Comparison of ENCODE assay signal across 1 cellular context in the genomic region with DNA sequence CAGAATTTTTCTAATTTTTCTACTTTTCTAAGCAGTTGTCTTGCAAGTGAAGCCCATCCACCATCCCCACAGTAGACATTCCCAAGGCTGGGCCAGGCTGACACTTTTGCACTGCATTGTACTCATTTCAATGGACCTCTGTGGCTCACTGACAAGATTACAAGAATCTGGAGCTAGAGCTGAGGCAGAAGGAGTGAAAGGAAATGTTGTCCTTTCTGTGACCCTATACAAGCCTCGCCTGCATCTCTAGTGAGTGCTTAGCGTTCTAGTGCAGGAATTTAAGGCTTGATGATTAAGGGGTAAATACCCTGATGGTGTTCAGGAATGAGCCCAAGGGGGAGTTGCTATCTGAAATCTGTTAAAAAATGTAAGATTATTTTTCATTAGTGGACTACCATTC.
TF ChIP-seq lines count a peak whose summit lies in the region.

No MANE protein-coding gene starts in this region.

TF ChIP-seq in WTC11, 78 proteins besides CTCF, POLR2A, EP300 and RAD21 (continued from another document):
- TF ChIP-seq, protein P1, sequence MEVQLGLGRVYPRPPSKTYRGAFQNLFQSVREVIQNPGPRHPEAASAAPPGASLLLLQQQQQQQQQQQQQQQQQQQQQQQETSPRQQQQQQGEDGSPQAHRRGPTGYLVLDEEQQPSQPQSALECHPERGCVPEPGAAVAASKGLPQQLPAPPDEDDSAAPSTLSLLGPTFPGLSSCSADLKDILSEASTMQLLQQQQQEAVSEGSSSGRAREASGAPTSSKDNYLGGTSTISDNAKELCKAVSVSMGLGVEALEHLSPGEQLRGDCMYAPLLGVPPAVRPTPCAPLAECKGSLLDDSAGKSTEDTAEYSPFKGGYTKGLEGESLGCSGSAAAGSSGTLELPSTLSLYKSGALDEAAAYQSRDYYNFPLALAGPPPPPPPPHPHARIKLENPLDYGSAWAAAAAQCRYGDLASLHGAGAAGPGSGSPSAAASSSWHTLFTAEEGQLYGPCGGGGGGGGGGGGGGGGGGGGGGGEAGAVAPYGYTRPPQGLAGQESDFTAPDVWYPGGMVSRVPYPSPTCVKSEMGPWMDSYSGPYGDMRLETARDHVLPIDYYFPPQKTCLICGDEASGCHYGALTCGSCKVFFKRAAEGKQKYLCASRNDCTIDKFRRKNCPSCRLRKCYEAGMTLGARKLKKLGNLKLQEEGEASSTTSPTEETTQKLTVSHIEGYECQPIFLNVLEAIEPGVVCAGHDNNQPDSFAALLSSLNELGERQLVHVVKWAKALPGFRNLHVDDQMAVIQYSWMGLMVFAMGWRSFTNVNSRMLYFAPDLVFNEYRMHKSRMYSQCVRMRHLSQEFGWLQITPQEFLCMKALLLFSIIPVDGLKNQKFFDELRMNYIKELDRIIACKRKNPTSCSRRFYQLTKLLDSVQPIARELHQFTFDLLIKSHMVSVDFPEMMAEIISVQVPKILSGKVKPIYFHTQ (CRISPR knock-in tag; IDR thresholded peaks at IDR 0.05): no peak
- TF ChIP-seq RELA (CRISPR knock-in tag; IDR thresholded peaks at IDR 0.05; ENCODE audit: borderline replicate concordance) (no peak), ZNF138 (CRISPR knock-in tag; conservative IDR thresholded peaks at IDR 0.05) (no peak), JAZF1 (CRISPR knock-in tag; IDR thresholded peaks at IDR 0.05) (no peak), ZNF219 (CRISPR knock-in tag; IDR thresholded peaks at IDR 0.05; ENCODE audit: borderline replicate concordance) (no peak)
- TF ChIP-seq, protein P2, sequence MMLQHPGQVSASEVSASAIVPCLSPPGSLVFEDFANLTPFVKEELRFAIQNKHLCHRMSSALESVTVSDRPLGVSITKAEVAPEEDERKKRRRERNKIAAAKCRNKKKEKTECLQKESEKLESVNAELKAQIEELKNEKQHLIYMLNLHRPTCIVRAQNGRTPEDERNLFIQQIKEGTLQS (CRISPR knock-in tag; conservative IDR thresholded peaks at IDR 0.05): no peak
- TF ChIP-seq, protein P3, sequence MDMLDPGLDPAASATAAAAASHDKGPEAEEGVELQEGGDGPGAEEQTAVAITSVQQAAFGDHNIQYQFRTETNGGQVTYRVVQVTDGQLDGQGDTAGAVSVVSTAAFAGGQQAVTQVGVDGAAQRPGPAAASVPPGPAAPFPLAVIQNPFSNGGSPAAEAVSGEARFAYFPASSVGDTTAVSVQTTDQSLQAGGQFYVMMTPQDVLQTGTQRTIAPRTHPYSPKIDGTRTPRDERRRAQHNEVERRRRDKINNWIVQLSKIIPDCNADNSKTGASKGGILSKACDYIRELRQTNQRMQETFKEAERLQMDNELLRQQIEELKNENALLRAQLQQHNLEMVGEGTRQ (CRISPR knock-in tag; IDR thresholded peaks at IDR 0.05): no peak
